Comparison of ENCODE assay signal across 8 cellular contexts in the genomic region with DNA sequence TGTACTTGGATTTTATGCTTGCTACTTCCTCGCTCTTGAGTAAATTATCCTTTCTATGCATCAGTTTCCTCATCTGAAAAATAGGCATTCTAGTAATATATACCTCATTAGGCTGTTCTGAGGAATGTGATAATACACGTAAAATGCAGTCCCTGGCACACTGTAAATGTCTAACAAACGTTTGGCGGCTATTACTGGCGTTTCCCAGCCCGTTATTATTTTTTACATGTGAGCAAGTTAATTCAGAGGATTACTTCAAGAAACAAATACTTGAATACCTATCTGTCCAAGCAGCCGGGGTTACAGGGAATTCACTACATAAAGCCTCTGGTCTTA. TPM values are rescaled to one million over a fixed set of nuclear protein-coding genes. Genes with fewer than 3 reads are reported as not detected.
DNase-seq lines count a peak whose midpoint lies in the region; ATAC-seq, FAIRE-seq and TF ChIP-seq lines count a peak whose summit lies in the region.

No MANE protein-coding gene starts in this region.

- intact Hi-C loops in posterior cingulate gyrus (cut with DNase I), result no loop called here

- H3K27ac Mint-ChIP-seq in T-cell, result peak overlapping the region; percentile 99 to 100

- no peak for TF ChIP-seq CTCF in fibroblast of the aortic adventitia (IDR thresholded peaks at IDR 0.05; ENCODE audit: insufficient read depth, low read length)
- no peak for TF ChIP-seq CTCF in retinal pigment epithelial cell (conservative IDR thresholded peaks at IDR 0.05; ENCODE audit: low read depth, low read length)

- ATAC-seq in T-cell (replicated peaks in 1 of 4), result no peak
- ATAC-seq in HG03457 (IDR thresholded peaks at IDR 0.05; ENCODE audit: unreplicated experiment), result no peak

- DNase-seq in T-cell (no peak), fibroblast of the aortic adventitia (ENCODE audit: low read depth) (no peak), retinal pigment epithelial cell (ENCODE audit: low read depth) (no peak), 8988T (no peak), posterior cingulate gyrus (no peak), GM19239 (ENCODE audit: insufficient read length, low spot score) (no peak)

- CTCF ChIA-PET in T-cell (lab: Charles Lee), result no interaction called here

- H3K4me3 ChIP-seq in GM08714 (ENCODE audit: low read length) (peak overlapping the region; percentile 100), fibroblast of the aortic adventitia (ENCODE audit: low read depth, low read length) (peak overlapping the region; percentile 96), retinal pigment epithelial cell (ENCODE audit: low read length) (peak overlapping the region; percentile 97)

- no peaks in the 10 kb centered on the region for H3K9me3 Mint-ChIP-seq in T-cell

- H3K4me1 Mint-ChIP-seq in T-cell, result peaks cover 39 to 46% (median 40%) of the 10 kb centered on the region in 3 donors

- POLR2A ChIA-PET in T-cell (lab: Charles Lee), result no interaction called here

- peaks cover 6% of the 10 kb centered on the region for H3K36me3 Mint-ChIP-seq in T-cell

- no peaks in the 10 kb centered on the region for H3K27me3 Mint-ChIP-seq in T-cell

- FAIRE-seq in GM19239 (lab: Jason Lieb, UNC), result no peak

- peak overlapping the region; percentile 89 to 100 (median 93) for H3K4me3 Mint-ChIP-seq in T-cell

RNA-seq across cellular contexts. Expression of a gene that starts 0.6 kb away (rescaled TPM):
- total RNA-seq in T-cell (10 to 100 TPM; 19.3 to 27.1 (median 21.4) TPM), fibroblast of the aortic adventitia (ENCODE audit: low replicate concordance) (20.0 and 20.1 TPM in 2 replicates)

RNA-seq across cellular contexts. Expression of a gene that starts 7.2 kb away (rescaled TPM):
- total RNA-seq in T-cell (10 to 100 TPM; 21.4 to 23.3 (median 21.8) TPM), fibroblast of the aortic adventitia (ENCODE audit: low replicate concordance) (7.0 and 17.7 TPM in 2 replicates)
